ENCODE assay signal across 23 cellular contexts in genomic region chr15:67813104-67813634, GRCh38. TPM values are rescaled to one million over a fixed set of nuclear protein-coding genes. Genes with fewer than 3 reads are reported as not detected.
DNase-seq lines count a peak whose midpoint lies in the region; ATAC-seq and TF ChIP-seq lines count a peak whose summit lies in the region.
"Had no signal": no experiment of that assay in that cellular context is flagged by ENCODE, and none has a peak within 500 bp of the region (broad histone marks: within the 10 kb centered on the region; RNA-seq: fewer than 3 reads in every experiment).

No MANE protein-coding gene starts in this region.

- DNase-seq in H9 (peak; percentile 25), ecto neural progenitor cell (ENCODE audit: low spot score) (peak; percentile 38), posterior vena cava (ENCODE audit: low spot score) (peak; percentile 43), NCI-H345 (lab: John Stamatoyannopoulos, UW) (no peak)
- DNase-seq in activated CD4-positive, alpha-beta T cell treated with anti-CD3 and anti-CD28 coated beads for 36 hours: no peak
- DNase-seq: C1 segment of cervical spinal cord, DND-41, Karpas-422, MG63, NCI-H1048, NCI-H1436, NCI-H2029, NCI-H2171, NCI-H446 treated with DMSO at 0.1 percent for 48 hours, SHP77 treated with DMSO at 0.1 percent for 48 hours had no signal

- peaks cover 18% of the 10 kb centered on the region for H3K36me3 ChIP-seq in BLaER1
- H3K36me3 ChIP-seq: MG63 had no signal

- peaks cover 9 to 19% of the 10 kb centered on the region in 2 experiments; a peak in 3 of 4 replicates for H3K4me1 Mint-ChIP-seq in H9
- no peaks in the 10 kb centered on the region for H3K4me1 Mint-ChIP-seq in activated CD4-positive, alpha-beta T cell treated with anti-CD3 and anti-CD28 coated beads for 36 hours
- H3K4me1 Mint-ChIP-seq: IgD-negative memory B cell had no signal

- H3K79me1 ChIP-seq in H9 (ENCODE audit: insufficient read depth, low read depth, low read length, poor library complexity, severe bottlenecking): no peaks in the 10 kb centered on the region

- no peak overlapping the region for H2BK12ac ChIP-seq in H9 (ENCODE audit: insufficient read length, low read depth, low read length)

- no peak overlapping the region for H2BK5ac ChIP-seq in H9 (ENCODE audit: insufficient read length, low read length)

- no peak for ATAC-seq in activated CD4-positive, alpha-beta T cell treated with anti-CD3 and anti-CD28 coated beads for 36 hours
- no peak for ATAC-seq in activated CD4-positive, CD25-positive, alpha-beta regulatory T cell treated with anti-CD3 and anti-CD28 coated beads, Interleukin-2, amount 50 U/mL, for 24 hours

- intact Hi-C loops in posterior vena cava (cut with DNase I): loop anchor here in 1 of 2 donors (5.0 kb wide), 1 partner anchor 1616 kb away; no protein-coding TSS in a partner anchor
- intact Hi-C loops in activated CD4-positive, alpha-beta T cell treated with anti-CD3 and anti-CD28 coated beads for 36 hours (cut with DNase I, micrococcal nuclease): no loop called here

- H4K5ac ChIP-seq in H9 (ENCODE audit: insufficient read length, low read depth, low read length): no peak overlapping the region

- H2BK120ac ChIP-seq in H9 (ENCODE audit: low read depth, low read length, poor library complexity, severe bottlenecking): no peak overlapping the region

- H2BK20ac ChIP-seq in H9 (ENCODE audit: low read depth, low read length, poor library complexity, severe bottlenecking): no peak overlapping the region

- H3K4me1 ChIP-seq in BLaER1: peaks cover 26% of the 10 kb centered on the region
- H3K4me1 ChIP-seq in H9 (ENCODE audit: insufficient read depth, low read length): no peaks in the 10 kb centered on the region

- H3K9me3 ChIP-seq in BLaER1 (peaks cover 10% of the 10 kb centered on the region), H9 (ENCODE audit: control insufficient read depth, low read depth, low read length) (no peaks in the 10 kb centered on the region)
- H3K9me3 ChIP-seq: MG63 had no signal

- no peak overlapping the region for H2AK5ac ChIP-seq in H9 (ENCODE audit: insufficient read length, low read length)

- H3K18ac ChIP-seq in H9 (ENCODE audit: insufficient read length, low read depth, low read length): no peak overlapping the region

- no peak for TF ChIP-seq CTCF in H9 (conservative IDR thresholded peaks at IDR 0.05)

- H4K8ac ChIP-seq in H9 (replicated peaks; ENCODE audit: insufficient read length, low read depth, low read length): no peak overlapping the region

- WGBS in H9 (ENCODE audit: extremely low coverage, insufficient read length, low lambda C conversion rate): no CpG with 5 or more reads among the region's 3 CpGs

- no peak overlapping the region for H4K91ac ChIP-seq in H9 (ENCODE audit: insufficient read length, low read depth, low read length)

- 0 out of 2 replicates have a peak overlapping the region, but pooled peaks have one; percentile 1 for H3K4me2 ChIP-seq in BLaER1
- H3K4me2 ChIP-seq in H9 (ENCODE audit: insufficient read depth, insufficient read length, low read length): no peak overlapping the region

- no peak overlapping the region for H3K9ac ChIP-seq in BLaER1
- H3K9ac ChIP-seq in H9 (ENCODE audit: extremely low read depth, insufficient read length, low read length): no peak overlapping the region

- H4K20me1 ChIP-seq in BLaER1 (no peaks in the 10 kb centered on the region; the same call in 1 of the 2 replicates), H9 (ENCODE audit: control insufficient read depth, insufficient read depth, insufficient read length) (no peaks in the 10 kb centered on the region)

- H3K56ac ChIP-seq in H9 (ENCODE audit: insufficient read length, low read depth, low read length): no peak overlapping the region

- no peak overlapping the region for H3K27ac Mint-ChIP-seq in H9
- no peak overlapping the region for H3K27ac Mint-ChIP-seq in activated CD4-positive, alpha-beta T cell treated with anti-CD3 and anti-CD28 coated beads for 36 hours

- H2BK15ac ChIP-seq in H9 (ENCODE audit: low read depth, low read length): no peak overlapping the region

- H3K79me2 ChIP-seq in H9 (ENCODE audit: insufficient read depth, low read length): no peaks in the 10 kb centered on the region

- H3K14ac ChIP-seq in H9 (ENCODE audit: insufficient read depth, low read length): no peak overlapping the region

- H3K27ac ChIP-seq in BLaER1 (no peak overlapping the region), H9 (ENCODE audit: insufficient read length, low read depth, low read length) (no peak overlapping the region)
- H3K27ac ChIP-seq: HL-60 had no signal

- H3K36me3 Mint-ChIP-seq in H9 (ENCODE audit: insufficient read depth in 1 of 3, low read depth in 3 of 3): peaks cover 0 to under 1% (median 0%) of the 10 kb centered on the region in 3 experiments; a peak in 1 of 7 replicates
- H3K36me3 Mint-ChIP-seq in activated CD4-positive, alpha-beta T cell treated with anti-CD3 and anti-CD28 coated beads for 36 hours (ENCODE audit: low read depth): peaks cover 1% of the 10 kb centered on the region

- H3K4ac ChIP-seq in H9 (ENCODE audit: low read depth, low read length): no peak overlapping the region

- peaks cover 33% of the 10 kb centered on the region for H3K27me3 Mint-ChIP-seq in H9 (ENCODE audit: low read depth)
- H3K27me3 Mint-ChIP-seq in activated CD4-positive, alpha-beta T cell treated with anti-CD3 and anti-CD28 coated beads for 36 hours: peaks cover 19% of the 10 kb centered on the region

- H3K9me3 Mint-ChIP-seq in H9: peaks cover 0 to 2% of the 10 kb centered on the region in 2 experiments; a peak in 1 of 5 replicates
- H3K9me3 Mint-ChIP-seq in activated CD4-positive, alpha-beta T cell treated with anti-CD3 and anti-CD28 coated beads for 36 hours (ENCODE audit: low read depth): no peaks in the 10 kb centered on the region

- no peak overlapping the region for H2AFZ ChIP-seq in H9 (ENCODE audit: low read length)

- CTCF ChIA-PET in activated CD4-positive, alpha-beta T cell treated with anti-CD3 and anti-CD28 coated beads for 36 hours (lab: Charles Lee): interaction anchor here (0.6 kb wide), 1 partner anchor 433 kb away, joined by 3 read pairs; no protein-coding TSS in a partner anchor

- POLR2A ChIA-PET in activated CD4-positive, alpha-beta T cell treated with anti-CD3 and anti-CD28 coated beads for 36 hours (lab: Charles Lee): no interaction called here

- H3K4me3 Mint-ChIP-seq in H9: no peak overlapping the region
- H3K4me3 Mint-ChIP-seq in activated CD4-positive, alpha-beta T cell treated with anti-CD3 and anti-CD28 coated beads for 36 hours: no peak overlapping the region
- H3K4me3 Mint-ChIP-seq: IgD-negative memory B cell had no signal

- H3K4me3 ChIP-seq in BLaER1: no peak overlapping the region
- H3K4me3 ChIP-seq: MG63 had no signal

- no peaks in the 10 kb centered on the region for H3K23me2 ChIP-seq in H9 (ENCODE audit: insufficient read length, low read depth, low read length, poor library complexity, severe bottlenecking)

- H3K23ac ChIP-seq in H9 (ENCODE audit: insufficient read length, low read depth, low read length): no peak overlapping the region

- no peak overlapping the region for H3T11ph ChIP-seq in H9 (ENCODE audit: low read length)

- peaks cover 5% of the 10 kb centered on the region for H3K27me3 ChIP-seq in BLaER1
- peaks cover 1% of the 10 kb centered on the region; the same call in 1 of the 2 replicates for H3K27me3 ChIP-seq in H9 (ENCODE audit: insufficient read depth, low read length)
- H3K27me3 ChIP-seq: MG63 had no signal

RNA-seq across cellular contexts. Expression of gene SKOR1, which starts 12.1 kb away (rescaled TPM):
- total RNA-seq in H9 (2021) (0.13 TPM in 2 replicates), posterior vena cava (under 1 TPM; 0.51 to 0.76 TPM)
- total RNA-seq in activated CD4-positive, alpha-beta T cell treated with anti-CD3 and anti-CD28 coated beads for 36 hours: under 1 TPM; 0.16 to 0.18 TPM
- total RNA-seq: RPMI7951 had no signal

RNA-seq across cellular contexts. Expression of gene RNU6-1, which starts 26.7 kb away (rescaled TPM):
- total RNA-seq in H9 (2021) (not detected in 2 replicates), posterior vena cava (not detected)
- total RNA-seq in activated CD4-positive, alpha-beta T cell treated with anti-CD3 and anti-CD28 coated beads for 36 hours: not detected
- total RNA-seq: A673, G401, OCI-LY7, RPMI7951 had no signal

Comparison
In these comparisons a context has a peak if more than half of its experiments do, and no peak if none do; other contexts are left out.
1. DNase-seq: peak in H9 (single experiment), ecto neural progenitor cell (single experiment) and posterior vena cava (single experiment); none in activated CD4-positive, alpha-beta T cell treated with anti-CD3 and anti-CD28 coated beads for 36 hours (single experiment) and NCI-H345 (single experiment).